8 cellular contexts compared by ENCODE assay signal in genomic region chr6:163667372-163668060, GRCh38.
DNase-seq lines count a peak whose midpoint lies in the region; ATAC-seq lines count a peak whose summit lies in the region.

No MANE protein-coding gene starts in this region.

- peaks cover 15% of the 10 kb centered on the region for H3K9me3 ChIP-seq in BLaER1

- ATAC-seq in GM19351 (IDR thresholded peaks at IDR 0.05; ENCODE audit: unreplicated experiment) (peak; percentile 96), HG03342 (IDR thresholded peaks at IDR 0.05; ENCODE audit: unreplicated experiment) (peak; percentile 99)

- H3K4me2 ChIP-seq in BLaER1, result peak overlapping the region; percentile 73

- no peaks in the 10 kb centered on the region for H3K27me3 ChIP-seq in BLaER1

- peak overlapping the region; percentile 42; the same call in 1 of the 2 replicates for H3K4me3 ChIP-seq in BLaER1

- no peaks in the 10 kb centered on the region for H4K20me1 ChIP-seq in BLaER1

- DNase-seq in UCSD-AML1 (lab: John Stamatoyannopoulos, UW; ENCODE audit: unreplicated experiment) (peak; percentile 36), mucosa of gallbladder (ENCODE audit: low spot score) (peak; percentile 65), DMS 273 treated with DMSO at 0.1 percent for 48 hours (lab: John Stamatoyannopoulos, UW) (no peak), NCI-H2107 treated with DMSO at 0.1 percent for 48 hours (lab: John Stamatoyannopoulos, UW; ENCODE audit: unreplicated experiment) (no peak), NCI-H128 (lab: John Stamatoyannopoulos, UW; ENCODE audit: unreplicated experiment) (no peak)

- H3K27ac ChIP-seq in BLaER1, result peak overlapping the region; percentile 43; the same call in 1 of the 2 replicates

- peaks cover 47% of the 10 kb centered on the region for H3K4me1 ChIP-seq in BLaER1

- no peaks in the 10 kb centered on the region for H3K36me3 ChIP-seq in BLaER1

- 0 out of 2 replicates have a peak overlapping the region, but pooled peaks have one; percentile 40 for H3K9ac ChIP-seq in BLaER1

Comparison
In these comparisons a context has a peak if more than half of its experiments do, and no peak if none do; other contexts are left out.
1. DNase-seq: peak in UCSD-AML1 (single experiment) and mucosa of gallbladder (single experiment); none in DMS 273 treated with DMSO at 0.1 percent for 48 hours (single experiment), NCI-H2107 treated with DMSO at 0.1 percent for 48 hours (single experiment) and NCI-H128 (single experiment).